Comparison of ENCODE assay signal across 1 cellular context in genomic region chr1:181095260-181095659, GRCh38.
TF ChIP-seq lines count a peak whose summit lies in the region.

No MANE protein-coding gene starts in this region.

TF ChIP-seq in GM23338, 12 proteins besides CTCF, POLR2A, EP300 and RAD21 (continued from another document):
- TF ChIP-seq, protein P1, sequence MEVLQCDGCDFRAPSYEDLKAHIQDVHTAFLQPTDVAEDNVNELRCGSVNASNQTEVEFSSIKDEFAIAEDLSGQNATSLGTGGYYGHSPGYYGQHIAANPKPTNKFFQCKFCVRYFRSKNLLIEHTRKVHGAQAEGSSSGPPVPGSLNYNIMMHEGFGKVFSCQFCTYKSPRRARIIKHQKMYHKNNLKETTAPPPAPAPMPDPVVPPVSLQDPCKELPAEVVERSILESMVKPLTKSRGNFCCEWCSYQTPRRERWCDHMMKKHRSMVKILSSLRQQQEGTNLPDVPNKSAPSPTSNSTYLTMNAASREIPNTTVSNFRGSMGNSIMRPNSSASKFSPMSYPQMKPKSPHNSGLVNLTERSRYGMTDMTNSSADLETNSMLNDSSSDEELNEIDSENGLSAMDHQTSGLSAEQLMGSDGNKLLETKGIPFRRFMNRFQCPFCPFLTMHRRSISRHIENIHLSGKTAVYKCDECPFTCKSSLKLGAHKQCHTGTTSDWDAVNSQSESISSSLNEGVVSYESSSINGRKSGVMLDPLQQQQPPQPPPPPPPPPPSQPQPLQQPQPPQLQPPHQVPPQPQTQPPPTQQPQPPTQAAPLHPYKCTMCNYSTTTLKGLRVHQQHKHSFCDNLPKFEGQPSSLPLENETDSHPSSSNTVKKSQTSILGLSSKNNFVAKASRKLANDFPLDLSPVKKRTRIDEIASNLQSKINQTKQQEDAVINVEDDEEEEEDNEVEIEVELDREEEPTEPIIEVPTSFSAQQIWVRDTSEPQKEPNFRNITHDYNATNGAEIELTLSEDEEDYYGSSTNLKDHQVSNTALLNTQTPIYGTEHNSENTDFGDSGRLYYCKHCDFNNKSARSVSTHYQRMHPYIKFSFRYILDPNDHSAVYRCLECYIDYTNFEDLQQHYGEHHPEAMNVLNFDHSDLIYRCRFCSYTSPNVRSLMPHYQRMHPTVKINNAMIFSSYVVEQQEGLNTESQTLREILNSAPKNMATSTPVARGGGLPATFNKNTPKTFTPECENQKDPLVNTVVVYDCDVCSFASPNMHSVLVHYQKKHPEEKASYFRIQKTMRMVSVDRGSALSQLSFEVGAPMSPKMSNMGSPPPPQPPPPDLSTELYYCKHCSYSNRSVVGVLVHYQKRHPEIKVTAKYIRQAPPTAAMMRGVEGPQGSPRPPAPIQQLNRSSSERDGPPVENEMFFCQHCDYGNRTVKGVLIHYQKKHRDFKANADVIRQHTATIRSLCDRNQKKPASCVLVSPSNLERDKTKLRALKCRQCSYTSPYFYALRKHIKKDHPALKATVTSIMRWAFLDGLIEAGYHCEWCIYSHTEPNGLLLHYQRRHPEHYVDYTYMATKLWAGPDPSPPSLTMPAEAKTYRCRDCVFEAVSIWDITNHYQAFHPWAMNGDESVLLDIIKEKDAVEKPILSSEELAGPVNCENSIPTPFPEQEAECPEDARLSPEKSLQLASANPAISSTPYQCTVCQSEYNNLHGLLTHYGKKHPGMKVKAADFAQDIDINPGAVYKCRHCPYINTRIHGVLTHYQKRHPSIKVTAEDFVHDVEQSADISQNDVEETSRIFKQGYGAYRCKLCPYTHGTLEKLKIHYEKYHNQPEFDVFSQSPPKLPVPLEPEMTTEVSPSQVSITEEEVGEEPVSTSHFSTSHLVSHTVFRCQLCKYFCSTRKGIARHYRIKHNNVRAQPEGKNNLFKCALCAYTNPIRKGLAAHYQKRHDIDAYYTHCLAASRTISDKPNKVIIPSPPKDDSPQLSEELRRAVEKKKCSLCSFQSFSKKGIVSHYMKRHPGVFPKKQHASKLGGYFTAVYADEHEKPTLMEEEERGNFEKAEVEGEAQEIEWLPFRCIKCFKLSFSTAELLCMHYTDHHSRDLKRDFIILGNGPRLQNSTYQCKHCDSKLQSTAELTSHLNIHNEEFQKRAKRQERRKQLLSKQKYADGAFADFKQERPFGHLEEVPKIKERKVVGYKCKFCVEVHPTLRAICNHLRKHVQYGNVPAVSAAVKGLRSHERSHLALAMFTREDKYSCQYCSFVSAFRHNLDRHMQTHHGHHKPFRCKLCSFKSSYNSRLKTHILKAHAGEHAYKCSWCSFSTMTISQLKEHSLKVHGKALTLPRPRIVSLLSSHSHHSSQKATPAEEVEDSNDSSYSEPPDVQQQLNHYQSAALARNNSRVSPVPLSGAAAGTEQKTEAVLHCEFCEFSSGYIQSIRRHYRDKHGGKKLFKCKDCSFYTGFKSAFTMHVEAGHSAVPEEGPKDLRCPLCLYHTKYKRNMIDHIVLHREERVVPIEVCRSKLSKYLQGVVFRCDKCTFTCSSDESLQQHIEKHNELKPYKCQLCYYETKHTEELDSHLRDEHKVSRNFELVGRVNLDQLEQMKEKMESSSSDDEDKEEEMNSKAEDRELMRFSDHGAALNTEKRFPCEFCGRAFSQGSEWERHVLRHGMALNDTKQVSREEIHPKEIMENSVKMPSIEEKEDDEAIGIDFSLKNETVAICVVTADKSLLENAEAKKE (CRISPR knock-in tag; IDR thresholded peaks at IDR 0.05): no peak
- no peak for TF ChIP-seq EZH2 (IDR thresholded peaks at IDR 0.05; ENCODE audit: low read depth, unreplicated experiment)
- no peak for TF ChIP-seq JUNB (IDR thresholded peaks at IDR 0.05; ENCODE audit: unreplicated experiment)
- no peak for TF ChIP-seq ZNF114 (CRISPR knock-in tag; IDR thresholded peaks at IDR 0.05)
- TF ChIP-seq ZNF331 (CRISPR knock-in tag; IDR thresholded peaks at IDR 0.05; ENCODE audit: low read depth): no peak
- TF ChIP-seq STAT1 (IDR thresholded peaks at IDR 0.05; ENCODE audit: unreplicated experiment): no peak
- no peak for TF ChIP-seq POLR2AphosphoS5 (IDR thresholded peaks at IDR 0.05; ENCODE audit: low read depth)
- TF ChIP-seq ETS1 (IDR thresholded peaks at IDR 0.05): no peak
- TF ChIP-seq CREB1 (CRISPR knock-in tag; IDR thresholded peaks at IDR 0.05; ENCODE audit: low read depth): no peak
TF ChIP-seq in GM23338: peak in this region for 0.
